ENCODE assay signal across 22 cellular contexts in genomic region chr2:48228345-48228684, GRCh38.
DNase-seq lines count a peak whose midpoint lies in the region; ATAC-seq, FAIRE-seq and TF ChIP-seq lines count a peak whose summit lies in the region.
"Had no signal": no experiment of that assay in that cellular context is flagged by ENCODE, and none has a peak within 500 bp of the region (broad histone marks: within the 10 kb centered on the region; RNA-seq: fewer than 3 reads in every experiment).

No MANE protein-coding gene starts in this region.

- H3K9me3 ChIP-seq in GM12878 (replicated peaks; ENCODE audit: control insufficient read depth, insufficient read depth, low read length) (peaks cover 1% of the 10 kb centered on the region; the same call in 2 of the 3 replicates), endodermal cell (ENCODE audit: control insufficient read depth, low read length) (no peaks in the 10 kb centered on the region)
- H3K9me3 ChIP-seq: vagina had no signal

- ATAC-seq in GM19351 (IDR thresholded peaks at IDR 0.05; ENCODE audit: unreplicated experiment) (peak; percentile 45), HG02840 (IDR thresholded peaks at IDR 0.05; ENCODE audit: low FRiP score, unreplicated experiment) (peak; percentile 38), GM12878 (peak; percentile 78), SK-N-SH treated with all-trans-retinoic acid at 6 μM for 48 hours (no peak), WTC11 (no peak)
- ATAC-seq: left lobe of liver had no signal

- H3K4me3 ChIP-seq in GM12865 (ENCODE audit: low read depth, low read length) (no peak overlapping the region), GM12878 (no peak overlapping the region), endodermal cell (ENCODE audit: low read length) (no peak overlapping the region)
- H3K4me3 ChIP-seq: GM23248, vagina had no signal

- H2AFZ ChIP-seq in GM12878 (ENCODE audit: control insufficient read depth, low read depth, low read length) = no peak overlapping the region

- no peak for TF ChIP-seq RAD21 in GM12878 (IDR thresholded peaks at IDR 0.05; ENCODE audit: insufficient read depth, low read depth, low read length)

- H3K36me3 Mint-ChIP-seq in endodermal cell (ENCODE audit: low read depth) (no peaks in the 10 kb centered on the region), WTC11 (no peaks in the 10 kb centered on the region)
- H3K36me3 Mint-ChIP-seq: CD8-positive, alpha-beta memory T cell had no signal

- TF ChIP-seq CTCF in GM12865 (IDR thresholded peaks at IDR 0.05; ENCODE audit: insufficient read depth, low read depth, low read length, missing control alignments) (no peak), GM12878 (IDR thresholded peaks at IDR 0.05 in 2 of 3, conservative IDR thresholded peaks at IDR 0.05 in 1 of 3; ENCODE audit: control insufficient read depth in 2 of 3, extremely low read depth in 1 of 3, insufficient read depth in 1 of 3, low read depth in 3 of 3, low read length in 3 of 3) (no peak), endodermal cell (conservative IDR thresholded peaks at IDR 0.05) (no peak), WTC11 (IDR thresholded peaks at IDR 0.05) (no peak)

- in situ Hi-C loops in GM12878 (cut with MboI) = no loop called here

- H3K27ac Mint-ChIP-seq in endodermal cell (no peak overlapping the region), WTC11 (no peak overlapping the region)
- H3K27ac Mint-ChIP-seq: CD8-positive, alpha-beta memory T cell had no signal

- DNase-seq in GM12865 (ENCODE audit: low read depth) = peak; percentile 64
- DNase-seq in GM12878 (ENCODE audit: low read depth, low spot score) = no peak
- DNase-seq in NCI-H1092 treated with DMSO at 0.1 percent for 48 hours (lab: John Stamatoyannopoulos, UW) = no peak
- DNase-seq in endodermal cell = no peak
- DNase-seq in WTC11 (ENCODE audit: low spot score) = no peak
- DNase-seq: activated CD4-positive, alpha-beta T cell treated with anti-CD3 and anti-CD28 coated beads, Interleukin-2, amount 50 U/mL, for 48 hours; activated naive CD4-positive, alpha-beta T cell treated with anti-CD3 and anti-CD28 coated beads, Interleukin-2, amount 50 U/mL, for 16 hours; activated T-cell treated with anti-CD3 and anti-CD28 coated beads, Interleukin-2, amount 50 U/mL, for 1 hour; CD8-positive, alpha-beta memory T cell; GM23248; NCI-H1694; NCI-H226; stimulated activated CD4-positive, alpha-beta T cell treated with anti-CD3 and anti-CD28 coated beads, Interleukin-1b, Interleukin-23, amount 100 ng/mL, for 48 hours; T-helper 1 cell had no signal

- intact Hi-C loops in GM12878 (cut with micrococcal nuclease; ENCODE audit: unreplicated experiment) = no loop called here

- H3K79me2 ChIP-seq in GM12878 (ENCODE audit: control insufficient read depth, insufficient read depth, low read length) = no peaks in the 10 kb centered on the region

- H3K4me2 ChIP-seq in GM12878 (ENCODE audit: control insufficient read depth, insufficient read depth) = peak overlapping the region; percentile 73

- H3K36me3 ChIP-seq in GM12878 (ENCODE audit: control insufficient read depth in 2 of 2, insufficient read depth in 2 of 2, low read length in 1 of 2) = no peaks in the 10 kb centered on the region
- H3K36me3 ChIP-seq in endodermal cell (ENCODE audit: control insufficient read depth, insufficient read depth, low read length) = no peaks in the 10 kb centered on the region
- H3K36me3 ChIP-seq: vagina had no signal

- TF ChIP-seq POLR2A in GM12878 (IDR thresholded peaks at IDR 0.05; ENCODE audit: low read depth, low read length) = no peak

- BruUV-seq in GM12878 (replicated peaks; lab: Mats Ljungman, UMichigan) = no TSS peak

- H3K27ac ChIP-seq in GM12878 (ENCODE audit: control insufficient read depth, insufficient read depth) (peak overlapping the region; percentile 55; the same call in 1 of the 2 replicates), endodermal cell (ENCODE audit: low read depth, low read length) (no peak overlapping the region)
- H3K27ac ChIP-seq: GM23248, vagina had no signal

- SMC1A ChIA-PET in GM12878 (lab: Charles Lee; ENCODE audit: uncharacterized antibody, unreplicated experiment) = interaction anchor here (0.6 to 0.8 kb wide), 3 partner anchors 19 to 78 kb away, joined by 3 to 4 read pairs (median 3); no protein-coding TSS in a partner anchor

- WGBS in GM12878 (ENCODE audit: insufficient coverage, insufficient replicate concordance, low lambda C conversion rate, missing lambda C conversion rate) = 57% methylated on average over 2 of the region's 2 CpGs
- 96 to 100% methylated on average over 1 to 2 of the region's 2 CpGs for WGBS in endodermal cell (ENCODE audit: insufficient coverage in 1 of 2, insufficient read length in 1 of 2), 2 experiments

- FAIRE-seq in GM12878 (lab: Jason Lieb, UNC) = no peak
- FAIRE-seq: colon, frontal cortex, HTR-8/SVneo had no signal

- H3K9me3 Mint-ChIP-seq in endodermal cell (no peaks in the 10 kb centered on the region), WTC11 (no peaks in the 10 kb centered on the region)

- RAD21 ChIA-PET in GM12878 (lab: Charles Lee; ENCODE audit: unreplicated experiment) = no interaction called here

- CTCF ChIA-PET in GM12878 (lab: Yijun Ruan, JAX) (no interaction called here), WTC11 (lab: Charles Lee) (no interaction called here)

- no peaks in the 10 kb centered on the region for H4K20me1 ChIP-seq in GM12878 (ENCODE audit: control insufficient read depth, insufficient read depth)

- H3K27me3 Mint-ChIP-seq in endodermal cell (ENCODE audit: insufficient read depth) = no peaks in the 10 kb centered on the region
- H3K27me3 Mint-ChIP-seq in WTC11 (ENCODE audit: low read depth) = no peaks in the 10 kb centered on the region
- H3K27me3 Mint-ChIP-seq: CD8-positive, alpha-beta memory T cell had no signal

- peaks cover 20% of the 10 kb centered on the region for H3K4me1 ChIP-seq in GM12878 (ENCODE audit: control insufficient read depth, insufficient read depth, low read length)
- no peaks in the 10 kb centered on the region for H3K4me1 ChIP-seq in endodermal cell (ENCODE audit: control insufficient read depth, insufficient read depth, low read length)
- H3K4me1 ChIP-seq: vagina had no signal

- no peak overlapping the region for H3K4me3 Mint-ChIP-seq in endodermal cell
- no peak overlapping the region for H3K4me3 Mint-ChIP-seq in WTC11
- H3K4me3 Mint-ChIP-seq: CD8-positive, alpha-beta memory T cell had no signal

- no peak overlapping the region for H3K9ac ChIP-seq in GM12878 (ENCODE audit: control insufficient read depth, insufficient read depth, low read length)
- no peak overlapping the region for H3K9ac ChIP-seq in endodermal cell (ENCODE audit: extremely low read depth, low read length, poor library complexity, severe bottlenecking)
- H3K9ac ChIP-seq: GM23248 had no signal

- H3K4me1 Mint-ChIP-seq in endodermal cell (no peaks in the 10 kb centered on the region), WTC11 (no peaks in the 10 kb centered on the region)
- H3K4me1 Mint-ChIP-seq: CD8-positive, alpha-beta memory T cell had no signal

- no peak for TF ChIP-seq EP300 in GM12878 (IDR thresholded peaks at IDR 0.05; ENCODE audit: borderline replicate concordance in 1 of 2, control insufficient read depth in 1 of 2, low read depth in 2 of 2, low read length in 2 of 2)

- POLR2A ChIA-PET in GM12878 (lab: Charles Lee) = interaction anchor here (1.5 kb wide), 1 partner anchor 23 kb away, joined by 4 read pairs; no protein-coding TSS in a partner anchor
- POLR2A ChIA-PET in WTC11 (lab: Charles Lee) = no interaction called here

- no peaks in the 10 kb centered on the region for H3K27me3 ChIP-seq in GM12878 (replicated peaks in 1 of 2; ENCODE audit: control insufficient read depth in 2 of 2, insufficient read depth in 2 of 2, low read length in 1 of 2)
- H3K27me3 ChIP-seq in endodermal cell (ENCODE audit: control insufficient read depth, insufficient read depth, low read length, poor library complexity, severe bottlenecking) = no peaks in the 10 kb centered on the region
- H3K27me3 ChIP-seq: vagina had no signal

TF ChIP-seq in GM12878, 131 proteins besides CTCF, POLR2A, EP300 and RAD21 (continues in another document):
- no peak for TF ChIP-seq RCOR1 (conservative IDR thresholded peaks at IDR 0.05; ENCODE audit: low read depth, low read length)
- no peak for TF ChIP-seq ZNF274 (IDR thresholded peaks at IDR 0.05; ENCODE audit: insufficient read depth, insufficient read length)
- TF ChIP-seq BHLHE40 (IDR thresholded peaks at IDR 0.05; ENCODE audit: borderline replicate concordance in 1 of 2, low read depth in 2 of 2, low read length in 1 of 2) = peak in 1 of 2 experiments; percentile 46; a peak in 1 of 4 replicates
- TF ChIP-seq TAF1 (IDR thresholded peaks at IDR 0.05; ENCODE audit: borderline replicate concordance, low read depth, low read length) = no peak

TF ChIP-seq in SK-N-SH treated with all-trans-retinoic acid at 6 μM for 48 hours, 23 proteins besides CTCF, POLR2A, EP300 and RAD21:
- TF ChIP-seq ARNTL (CRISPR knock-in tag; IDR thresholded peaks at IDR 0.05; ENCODE audit: borderline replicate concordance, low read depth) (no peak), BACH2 (CRISPR knock-in tag; IDR thresholded peaks at IDR 0.05; ENCODE audit: borderline replicate concordance) (no peak)
TF ChIP-seq in SK-N-SH treated with all-trans-retinoic acid at 6 μM for 48 hours: peak in this region for 0.

TF ChIP-seq in WTC11, 78 proteins besides CTCF, POLR2A, EP300 and RAD21 (continues in another document):
- no peak for TF ChIP-seq ZNF317 (CRISPR knock-in tag; IDR thresholded peaks at IDR 0.05; ENCODE audit: borderline replicate concordance, low read depth)
- no peak for TF ChIP-seq E2F4 (CRISPR knock-in tag; IDR thresholded peaks at IDR 0.05; ENCODE audit: borderline replicate concordance, low read depth)
- no peak for TF ChIP-seq TEAD1 (CRISPR knock-in tag; IDR thresholded peaks at IDR 0.05)
- TF ChIP-seq USF2 (CRISPR knock-in tag; IDR thresholded peaks at IDR 0.05) = no peak
- TF ChIP-seq SOX15 (CRISPR knock-in tag; IDR thresholded peaks at IDR 0.05) = no peak

Comparison
In these comparisons a context has a peak if more than half of its experiments do, and no peak if none do; other contexts are left out.
1. ATAC-seq: peak in GM19351 (single experiment), HG02840 (single experiment) and GM12878 (single experiment); none in SK-N-SH treated with all-trans-retinoic acid at 6 μM for 48 hours (single experiment) and WTC11 (single experiment).